35 cellular contexts compared by ENCODE assay signal in genomic region chr4:123433573-123433972, GRCh38.
"Had no signal": no experiment of that assay in that cellular context is flagged by ENCODE, and none has a peak within 500 bp of the region (broad histone marks: within the 10 kb centered on the region; RNA-seq: fewer than 3 reads in every experiment).

No MANE protein-coding gene starts in this region.

- H3K36me3 Mint-ChIP-seq: activated naive CD4-positive, alpha-beta T cell treated with anti-CD3 and anti-CD28 coated beads, Interleukin-2, amount 10 ng/mL, durations not matched to agents 7 days and 5 days; T-cell had no signal

- H3K27ac ChIP-seq: adrenal gland, breast epithelium, cardiac muscle cell, colonic mucosa, epithelial cell of prostate, esophagus squamous epithelium, WERI-Rb-1 had no signal

- H3K9me3 ChIP-seq: adrenal gland, breast epithelium, colonic mucosa, esophagus squamous epithelium had no signal

- H3K9me3 Mint-ChIP-seq: T-cell had no signal

- ATAC-seq: activated CD4-positive, CD25-positive, alpha-beta regulatory T cell treated with anti-CD3 and anti-CD28 coated beads, Interleukin-2, amount 50 U/mL, for 24 hours; activated naive CD8-positive, alpha-beta T cell treated with anti-CD3 and anti-CD28 coated beads, Interleukin-2, amount 50 U/mL, for 24 hours; activated T-cell treated with anti-CD3 and anti-CD28 coated beads, Interleukin-2, amount 50 U/mL, for 72 hours; T-cell had no signal

- H3K4me3 ChIP-seq: adrenal gland, breast epithelium, cardiac muscle cell, colonic mucosa, esophagus squamous epithelium had no signal

- H3K27ac Mint-ChIP-seq: activated B cell treated with CpG ODN at 0.5 μM for 24 hours; activated CD4-positive, alpha-beta memory T cell treated with anti-CD3 and anti-CD28 coated beads, Interleukin-2, amount 10 ng/mL, durations not matched to agents 7 days and 5 days; activated CD4-positive, alpha-beta T cell treated with anti-CD3 and anti-CD28 coated beads, Interleukin-2, amount 10 ng/mL, durations not matched to agents 7 days and 5 days; activated naive CD4-positive, alpha-beta T cell treated with anti-CD3 and anti-CD28 coated beads, Interleukin-2, amount 10 ng/mL, durations not matched to agents 7 days and 5 days; activated naive CD8-positive, alpha-beta T cell treated with anti-CD3 and anti-CD28 coated beads for 36 hours; activated naive CD8-positive, alpha-beta T cell treated with anti-CD3 and anti-CD28 coated beads, Interleukin-2, amount 50 U/mL, for 24 hours; activated T-cell treated with anti-CD3 and anti-CD28 coated beads, Interleukin-2, amount 50 U/mL, for 24 hours; activated T-cell treated with anti-CD3 and anti-CD28 coated beads, Interleukin-2, amount 50 U/mL, for 72 hours; T-cell; T-helper 1 cell treated with Interleukin-12 subunit alpha and Interleukin-12 subunit beta and Interleukin-4 antibody, amounts not matched to agents 30 μg/mL and 1 μg/mL, for 36 hours had no signal

- H3K27me3 Mint-ChIP-seq: activated B cell treated with CpG ODN at 0.5 μM for 24 hours; activated CD4-positive, alpha-beta memory T cell treated with anti-CD3 and anti-CD28 coated beads, Interleukin-2, amount 10 ng/mL, durations not matched to agents 7 days and 5 days; activated CD4-positive, alpha-beta T cell treated with anti-CD3 and anti-CD28 coated beads, Interleukin-2, amount 10 ng/mL, durations not matched to agents 7 days and 5 days; activated naive CD8-positive, alpha-beta T cell treated with anti-CD3 and anti-CD28 coated beads for 36 hours; activated naive CD8-positive, alpha-beta T cell treated with anti-CD3 and anti-CD28 coated beads, Interleukin-2, amount 50 U/mL, for 24 hours; activated T-cell treated with anti-CD3 and anti-CD28 coated beads, Interleukin-2, amount 50 U/mL, for 24 hours; brain; T-cell had no signal

- H3K4me1 Mint-ChIP-seq: activated CD4-positive, alpha-beta memory T cell treated with anti-CD3 and anti-CD28 coated beads, Interleukin-2, amount 10 ng/mL, durations not matched to agents 7 days and 5 days; activated CD4-positive, alpha-beta T cell treated with anti-CD3 and anti-CD28 coated beads, Interleukin-2, amount 10 ng/mL, durations not matched to agents 7 days and 5 days; activated naive CD4-positive, alpha-beta T cell treated with anti-CD3 and anti-CD28 coated beads, Interleukin-2, amount 10 ng/mL, durations not matched to agents 7 days and 5 days; T-cell had no signal

- H3K4me1 ChIP-seq: adrenal gland, breast epithelium, colonic mucosa, esophagus squamous epithelium had no signal

- H3K4me3 Mint-ChIP-seq: activated B cell treated with CpG ODN at 0.5 μM for 24 hours; activated CD4-positive, alpha-beta memory T cell treated with anti-CD3 and anti-CD28 coated beads, Interleukin-2, amount 10 ng/mL, durations not matched to agents 7 days and 5 days; activated CD4-positive, alpha-beta T cell treated with anti-CD3 and anti-CD28 coated beads, Interleukin-2, amount 10 ng/mL, durations not matched to agents 7 days and 5 days; activated naive CD4-positive, alpha-beta T cell treated with anti-CD3 and anti-CD28 coated beads, Interleukin-2, amount 10 ng/mL, durations not matched to agents 7 days and 5 days; activated naive CD8-positive, alpha-beta T cell treated with anti-CD3 and anti-CD28 coated beads for 36 hours; activated naive CD8-positive, alpha-beta T cell treated with anti-CD3 and anti-CD28 coated beads, Interleukin-2, amount 50 U/mL, for 24 hours; activated T-cell treated with anti-CD3 and anti-CD28 coated beads, Interleukin-2, amount 50 U/mL, for 24 hours; activated T-cell treated with anti-CD3 and anti-CD28 coated beads, Interleukin-2, amount 50 U/mL, for 72 hours; brain; T-cell; T-helper 1 cell treated with Interleukin-12 subunit alpha and Interleukin-12 subunit beta and Interleukin-4 antibody, amounts not matched to agents 30 μg/mL and 1 μg/mL, for 36 hours had no signal

- FAIRE-seq: endometrium, endothelial cell of umbilical vein had no signal

- DNase-seq: activated B cell treated with CpG ODN at 0.5 μM for 24 hours; activated CD4-positive, alpha-beta memory T cell treated with anti-CD3 and anti-CD28 coated beads, Interleukin-2, amount 10 ng/mL, durations not matched to agents 7 days and 5 days; activated CD4-positive, alpha-beta T cell treated with anti-CD3 and anti-CD28 coated beads, Interleukin-2, amount 10 ng/mL, durations not matched to agents 7 days and 5 days; activated CD4-positive, alpha-beta T cell treated with anti-CD3 and anti-CD28 coated beads, Interleukin-2, amount 50 U/mL, for 4 hours; activated CD8-positive, alpha-beta memory T cell treated with anti-CD3 and anti-CD28 coated beads, Interleukin-2, amount 50 U/mL, for 48 hours; activated gamma-delta T cell; activated naive CD4-positive, alpha-beta T cell; activated naive CD4-positive, alpha-beta T cell treated with anti-CD3 and anti-CD28 coated beads, Interleukin-2, amount 10 ng/mL, durations not matched to agents 7 days and 5 days; activated naive CD8-positive, alpha-beta T cell treated with anti-CD3 and anti-CD28 coated beads for 36 hours; activated naive CD8-positive, alpha-beta T cell treated with anti-CD3 and anti-CD28 coated beads, Interleukin-2, amount 50 U/mL, for 24 hours; activated T-cell treated with anti-CD3 and anti-CD28 coated beads for 4 hours; activated T-cell treated with anti-CD3 and anti-CD28 coated beads, Interleukin-2, amount 50 U/mL, for 24 hours; activated T-cell treated with anti-CD3 and anti-CD28 coated beads, Interleukin-2, amount 50 U/mL, for 72 hours; adrenal gland; amygdala; aorta; central memory CD4-positive, alpha-beta T cell; cerebellar nuclear complex; colonic mucosa; effector CD8-positive, alpha-beta T cell; esophagus squamous epithelium; foreskin melanocyte; glutamatergic neuron; SW 1271; T-cell; T-helper 9 cell had no signal

- H3K36me3 ChIP-seq: adrenal gland, breast epithelium, cardiac muscle cell, colonic mucosa, esophagus squamous epithelium, WERI-Rb-1 had no signal

- H3K27me3 ChIP-seq: adrenal gland, breast epithelium, cardiac muscle cell, colonic mucosa, esophagus squamous epithelium had no signal
